ENCODE assay signal across 9 cellular contexts in the genomic region with DNA sequence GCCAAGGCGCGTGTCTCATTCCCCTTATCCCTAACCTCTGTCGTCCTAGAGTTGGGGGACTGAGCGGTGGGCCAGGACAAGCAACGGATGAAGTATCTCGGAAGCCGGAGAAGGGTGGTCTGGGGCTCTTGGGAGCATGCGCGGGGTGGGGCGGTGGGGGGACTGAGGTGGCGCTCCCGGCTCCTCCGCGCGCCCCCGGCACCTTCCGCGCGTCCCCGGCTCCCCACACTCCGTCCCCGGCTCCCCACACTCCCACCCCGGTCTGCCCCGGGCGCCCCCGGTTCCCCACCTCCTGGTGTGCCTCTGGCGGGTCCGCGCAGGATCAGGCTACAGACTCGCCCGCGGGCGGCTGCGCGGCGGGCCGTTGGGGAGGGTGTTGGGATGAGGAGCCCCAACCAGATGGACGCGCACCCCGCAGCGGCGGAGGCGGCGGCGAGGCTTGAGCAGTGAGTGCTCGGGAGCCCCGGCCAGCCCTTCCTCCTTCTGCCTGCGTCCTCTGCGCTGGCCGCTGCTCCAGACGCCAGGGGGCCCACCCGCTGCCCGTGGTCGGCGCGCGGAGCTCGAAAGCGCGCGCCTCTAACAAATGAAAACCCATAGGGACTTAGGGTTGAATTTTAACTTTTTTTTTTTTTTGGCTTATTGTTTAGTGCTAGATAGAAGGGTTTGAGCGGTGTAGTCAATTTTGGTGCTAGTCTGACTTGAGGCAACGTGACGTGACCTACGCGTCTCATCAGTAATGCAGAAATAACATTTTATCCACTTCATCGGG. TPM values are rescaled to one million over a fixed set of nuclear protein-coding genes. Genes with fewer than 3 reads are reported as not detected.
DNase-seq lines count a peak whose midpoint lies in the region; ATAC-seq, FAIRE-seq and TF ChIP-seq lines count a peak whose summit lies in the region.
"Had no signal": no experiment of that assay in that cellular context is flagged by ENCODE, and none has a peak within 500 bp of the region (broad histone marks: within the 10 kb centered on the region; RNA-seq: fewer than 3 reads in every experiment).

No MANE protein-coding gene starts in this region.

- H3K36me3 ChIP-seq in bronchial epithelial cell (ENCODE audit: control insufficient read depth, insufficient read depth, low read length) (no peaks in the 10 kb centered on the region), transverse colon (no peaks in the 10 kb centered on the region)

- H3K4me3 ChIP-seq in GM12865 (ENCODE audit: low read depth, low read length): peak overlapping the region; percentile 29; the same call in 1 of the 2 replicates
- H3K4me3 ChIP-seq in bronchial epithelial cell (ENCODE audit: low read depth, low read length): peak overlapping the region; percentile 12
- peak overlapping the region in 3 of 4 donors; percentile 17 to 54 (median 41) for H3K4me3 ChIP-seq in transverse colon

- H3K27me3 ChIP-seq in bronchial epithelial cell (ENCODE audit: control insufficient read depth, insufficient read depth, low read length) (no peaks in the 10 kb centered on the region), transverse colon (peaks cover 55% of the 10 kb centered on the region)

- TF ChIP-seq POLR2A in transverse colon (IDR thresholded peaks at IDR 0.05): no peak

- CTCF ChIA-PET in activated naive CD4-positive, alpha-beta T cell treated with anti-CD3 and anti-CD28 coated beads, Interleukin-2, amount 10 ng/mL, durations not matched to agents 7 days and 5 days (lab: Charles Lee): interaction anchor here (1.4 kb wide), 1 partner anchor 10 kb away, joined by 3 read pairs; no protein-coding TSS in a partner anchor

- no peak for FAIRE-seq in bronchial epithelial cell (lab: Jason Lieb, UNC)
- FAIRE-seq: TTC549 had no signal

- intact Hi-C loops in transverse colon (cut with DNase I; ENCODE audit: low total_unique reads): no loop called here

- DNase-seq in GM12865 (ENCODE audit: low read depth) (no peak), NCI-H1092 treated with DMSO at 0.1 percent for 48 hours (lab: John Stamatoyannopoulos, UW) (peak; percentile 35), bronchial epithelial cell (ENCODE audit: low read depth) (peak; percentile 8), left lobe of liver (ENCODE audit: low spot score) (no peak), transverse colon (peak; percentile 56), activated gamma-delta T cell (lab: John Stamatoyannopoulos, UW) (no peak)
- DNase-seq in activated naive CD4-positive, alpha-beta T cell treated with anti-CD3 and anti-CD28 coated beads, Interleukin-2, amount 10 ng/mL, durations not matched to agents 7 days and 5 days: no peak

- H3K27ac ChIP-seq in transverse colon: no peak overlapping the region

- H3K27ac Mint-ChIP-seq in activated naive CD4-positive, alpha-beta T cell treated with anti-CD3 and anti-CD28 coated beads, Interleukin-2, amount 10 ng/mL, durations not matched to agents 7 days and 5 days: no peak overlapping the region

- peaks cover 3% of the 10 kb centered on the region for H3K4me1 Mint-ChIP-seq in activated naive CD4-positive, alpha-beta T cell treated with anti-CD3 and anti-CD28 coated beads, Interleukin-2, amount 10 ng/mL, durations not matched to agents 7 days and 5 days

- peak; percentile 87 for ATAC-seq in left lobe of liver
- no peak for ATAC-seq in HG02571 (IDR thresholded peaks at IDR 0.05; ENCODE audit: unreplicated experiment)

- H3K4me3 Mint-ChIP-seq in activated naive CD4-positive, alpha-beta T cell treated with anti-CD3 and anti-CD28 coated beads, Interleukin-2, amount 10 ng/mL, durations not matched to agents 7 days and 5 days: no peak overlapping the region

- H3K36me3 Mint-ChIP-seq in activated naive CD4-positive, alpha-beta T cell treated with anti-CD3 and anti-CD28 coated beads, Interleukin-2, amount 10 ng/mL, durations not matched to agents 7 days and 5 days: no peaks in the 10 kb centered on the region

- H3K9me3 ChIP-seq in transverse colon: no peaks in the 10 kb centered on the region

- TF ChIP-seq CTCF in GM12865 (IDR thresholded peaks at IDR 0.05; ENCODE audit: insufficient read depth, low read depth, low read length, missing control alignments) (no peak), bronchial epithelial cell (IDR thresholded peaks at IDR 0.05; ENCODE audit: insufficient read depth, low read length, severe bottlenecking) (peak; percentile 31), transverse colon (IDR thresholded peaks at IDR 0.05) (peak; percentile 45 to 59 (median 50))

- H3K9me3 Mint-ChIP-seq in activated naive CD4-positive, alpha-beta T cell treated with anti-CD3 and anti-CD28 coated beads, Interleukin-2, amount 10 ng/mL, durations not matched to agents 7 days and 5 days: no peaks in the 10 kb centered on the region

- peaks cover 0 to 12% (median 5%) of the 10 kb centered on the region in 4 donors for H3K4me1 ChIP-seq in transverse colon

- no peak for TF ChIP-seq EP300 in transverse colon (IDR thresholded peaks at IDR 0.05; ENCODE audit: low read depth)

- H3K27me3 Mint-ChIP-seq in activated naive CD4-positive, alpha-beta T cell treated with anti-CD3 and anti-CD28 coated beads, Interleukin-2, amount 10 ng/mL, durations not matched to agents 7 days and 5 days: peaks cover 66% of the 10 kb centered on the region

- WGBS in transverse colon (ENCODE audit: low coverage in 1 of 2), 2 donors: 5 to 7% methylated on average over 6 to 47 of the region's 67 CpGs

- in situ Hi-C loops in transverse colon (cut with MboI; ENCODE audit: low pct_ligation_motif_present in 1 of 4, low pct_unique_long_range_greater_than_20kb in 1 of 4, low sequenced_read_pairs in 3 of 4): loop anchor here in 1 of 4 donors (25.0 kb wide), 1 partner anchor 96 kb away; no protein-coding TSS in a partner anchor

RNA-seq across cellular contexts. Expression of a gene that starts 5.6 kb away (rescaled TPM):
- total RNA-seq in bronchial epithelial cell: 0.79 and 1.2 TPM in 2 replicates
- 7.2 TPM for total RNA-seq in left lobe of liver
- total RNA-seq in transverse colon: 10 to 100 TPM in 2 of 4 donors, 1 to 10 TPM in 1, not detected in 1; 5.6 to 23.1 (median 18.3) TPM

RNA-seq across cellular contexts. Expression of a gene that starts 50.2 kb away (rescaled TPM):
- total RNA-seq in bronchial epithelial cell: under 0.01 TPM in 1 of 2 replicates, not detected in the other
- 13.8 TPM for total RNA-seq in left lobe of liver
- 10 to 100 TPM; 27.7 to 70.2 (median 41.4) TPM for total RNA-seq in transverse colon

Comparison
In these comparisons a context has a peak if more than half of its experiments do, and no peak if none do; other contexts are left out.
1. DNase-seq: peak in NCI-H1092 treated with DMSO at 0.1 percent for 48 hours (single experiment), bronchial epithelial cell (single experiment) and transverse colon (single experiment); none in GM12865 (single experiment), left lobe of liver (single experiment), activated gamma-delta T cell (single experiment) and activated naive CD4-positive, alpha-beta T cell treated with anti-CD3 and anti-CD28 coated beads, Interleukin-2, amount 10 ng/mL, durations not matched to agents 7 days and 5 days (single experiment).
2. RNA of a gene that starts 50.2 kb away (total RNA-seq): 27.7 to 70.2 TPM in transverse colon and 13.8 TPM in left lobe of liver (single experiment); under 0.01 TPM in bronchial epithelial cell; every median in the first group is over 10 times any median in the second.
3. Peak in every context shown above with its lines, with median percentiles within 50 percentile points of each other: H3K4me3 ChIP-seq.